Comparison of ENCODE assay signal across 21 cellular contexts in the genomic region with DNA sequence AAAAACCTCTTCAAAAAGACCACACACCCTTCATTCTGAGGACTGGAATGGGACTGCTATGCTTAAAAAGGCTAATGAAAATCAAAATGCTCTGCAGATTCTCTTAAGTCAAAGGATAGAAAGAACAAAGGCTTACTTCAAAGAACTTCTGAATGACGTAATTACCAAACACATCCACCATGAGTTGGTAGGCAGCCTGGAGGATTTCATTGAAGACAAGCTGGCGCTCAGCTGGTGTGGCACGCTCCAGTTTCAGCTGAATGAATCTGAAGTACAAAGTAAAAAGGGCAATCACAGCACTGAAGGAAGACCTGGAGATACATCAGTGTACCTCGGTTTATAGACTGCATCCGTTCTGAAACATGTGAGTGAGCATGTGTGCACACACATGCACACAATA. TPM values are rescaled to one million over a fixed set of nuclear protein-coding genes. Genes with fewer than 3 reads are reported as not detected.
DNase-seq lines count a peak whose midpoint lies in the region; ATAC-seq and TF ChIP-seq lines count a peak whose summit lies in the region.
"Had no signal": no experiment of that assay in that cellular context is flagged by ENCODE, and none has a peak within 500 bp of the region (broad histone marks: within the 10 kb centered on the region; RNA-seq: fewer than 3 reads in every experiment).

No MANE protein-coding gene starts in this region.

- no peak for TF ChIP-seq CTCF in progenitor cell of endocrine pancreas (IDR thresholded peaks at IDR 0.05; ENCODE audit: unreplicated experiment)
- TF ChIP-seq CTCF in WTC11 (IDR thresholded peaks at IDR 0.05) = no peak

- H3K27ac Mint-ChIP-seq in activated CD4-positive, alpha-beta T cell treated with anti-CD3 and anti-CD28 coated beads, Interleukin-2, amount 10 ng/mL, durations not matched to agents 24 days and 14 days = peak overlapping the region; percentile 15
- H3K27ac Mint-ChIP-seq in progenitor cell of endocrine pancreas = peak overlapping the region; percentile 88
- H3K27ac Mint-ChIP-seq in WTC11 = no peak overlapping the region; the same call in 1 of the 2 replicates

- H3K36me3 Mint-ChIP-seq in activated CD4-positive, alpha-beta T cell treated with anti-CD3 and anti-CD28 coated beads, Interleukin-2, amount 10 ng/mL, durations not matched to agents 24 days and 14 days (ENCODE audit: low read depth) = peaks cover 73% of the 10 kb centered on the region
- peaks cover 56% of the 10 kb centered on the region for H3K36me3 Mint-ChIP-seq in progenitor cell of endocrine pancreas (ENCODE audit: insufficient read depth)
- peaks cover 85% of the 10 kb centered on the region for H3K36me3 Mint-ChIP-seq in WTC11

- DNase-seq in activated CD4-positive, alpha-beta T cell treated with anti-CD3 and anti-CD28 coated beads, Interleukin-2, amount 10 ng/mL, durations not matched to agents 24 days and 14 days = no peak
- no peak for DNase-seq in activated CD4-positive, alpha-beta T cell treated with anti-CD3 and anti-CD28 coated beads for 4 hours
- DNase-seq in SK-MEL-5 (ENCODE audit: low read depth, low spot score) (peak; percentile 89), foreskin melanocyte (peak; percentile 93), progenitor cell of endocrine pancreas (ENCODE audit: low spot score, unreplicated experiment) (no peak), NCI-H446 treated with DMSO at 0.1 percent for 48 hours (lab: John Stamatoyannopoulos, UW) (no peak), NCI-H446 (lab: John Stamatoyannopoulos, UW) (no peak), WTC11 (ENCODE audit: low spot score) (no peak)
- DNase-seq: 8988T; activated CD4-positive, CD25-positive, alpha-beta regulatory T cell; AML-193; Caco-2; esophagus squamous epithelium; lower lobe of right lung; NCI-H526; occipital lobe; SK-N-SH; stimulated activated CD4-positive, alpha-beta T cell treated with anti-CD3 and anti-CD28 coated beads, Interleukin-4, amount 100 ng/mL, for 24 hours; stimulated activated naive CD8-positive, alpha-beta T cell treated with anti-CD3 and anti-CD28 coated beads, Interleukin-15, Interleukin-2, amounts not matched to agents 100 U/mL and 50 U/mL, for 24 hours; upper lobe of right lung had no signal

- CTCF ChIA-PET in WTC11 (lab: Charles Lee) = no interaction called here

- H3K9me3 Mint-ChIP-seq in activated CD4-positive, alpha-beta T cell treated with anti-CD3 and anti-CD28 coated beads, Interleukin-2, amount 10 ng/mL, durations not matched to agents 24 days and 14 days = no peaks in the 10 kb centered on the region
- no peaks in the 10 kb centered on the region for H3K9me3 Mint-ChIP-seq in progenitor cell of endocrine pancreas (ENCODE audit: low read depth)
- H3K9me3 Mint-ChIP-seq in WTC11 = no peaks in the 10 kb centered on the region

- no peak overlapping the region for H3K4me3 Mint-ChIP-seq in activated CD4-positive, alpha-beta T cell treated with anti-CD3 and anti-CD28 coated beads, Interleukin-2, amount 10 ng/mL, durations not matched to agents 24 days and 14 days
- H3K4me3 Mint-ChIP-seq in progenitor cell of endocrine pancreas (ENCODE audit: low read depth) (no peak overlapping the region), WTC11 (no peak overlapping the region)

- ATAC-seq in WTC11 = no peak
- ATAC-seq: gastroesophageal sphincter; lower lobe of right lung; stimulated activated naive CD8-positive, alpha-beta T cell treated with anti-CD3 and anti-CD28 coated beads, Interleukin-15, Interleukin-2, amounts not matched to agents 100 U/mL and 50 U/mL, for 24 hours; upper lobe of right lung had no signal

- in situ Hi-C loops in SK-MEL-5 (cut with HindIII; ENCODE audit: low pct_unique_long_range_greater_than_20kb, low sequenced_read_pairs) = no loop called here

- POLR2A ChIA-PET in WTC11 (lab: Charles Lee) = no interaction called here

- intact Hi-C loops in activated CD4-positive, alpha-beta T cell treated with anti-CD3 and anti-CD28 coated beads, Interleukin-2, amount 10 ng/mL, durations not matched to agents 24 days and 14 days (cut with micrococcal nuclease) = no loop called here

- H3K4me1 Mint-ChIP-seq in activated CD4-positive, alpha-beta T cell treated with anti-CD3 and anti-CD28 coated beads, Interleukin-2, amount 10 ng/mL, durations not matched to agents 24 days and 14 days = peaks cover 10% of the 10 kb centered on the region
- H3K4me1 Mint-ChIP-seq in progenitor cell of endocrine pancreas (ENCODE audit: low read depth) = peaks cover 14% of the 10 kb centered on the region
- no peaks in the 10 kb centered on the region for H3K4me1 Mint-ChIP-seq in WTC11

- no peaks in the 10 kb centered on the region for H3K27me3 Mint-ChIP-seq in activated CD4-positive, alpha-beta T cell treated with anti-CD3 and anti-CD28 coated beads, Interleukin-2, amount 10 ng/mL, durations not matched to agents 24 days and 14 days
- no peaks in the 10 kb centered on the region for H3K27me3 Mint-ChIP-seq in progenitor cell of endocrine pancreas
- H3K27me3 Mint-ChIP-seq in WTC11 (ENCODE audit: low read depth) = no peaks in the 10 kb centered on the region

TF ChIP-seq in WTC11, 78 proteins besides CTCF, POLR2A, EP300 and RAD21:
- TF ChIP-seq CBFB (CRISPR knock-in tag; IDR thresholded peaks at IDR 0.05; ENCODE audit: low read depth) (no peak), KAT7 (CRISPR knock-in tag; IDR thresholded peaks at IDR 0.05; ENCODE audit: borderline replicate concordance) (no peak), NR2C2 (CRISPR knock-in tag; IDR thresholded peaks at IDR 0.05) (no peak), ATF1 (CRISPR knock-in tag; IDR thresholded peaks at IDR 0.05) (no peak), FOXJ3 (CRISPR knock-in tag; IDR thresholded peaks at IDR 0.05; ENCODE audit: borderline replicate concordance) (no peak), ATF2 (CRISPR knock-in tag; IDR thresholded peaks at IDR 0.05; ENCODE audit: borderline replicate concordance, low read depth) (no peak), HMGA2 (CRISPR knock-in tag; IDR thresholded peaks at IDR 0.05) (no peak)
- TF ChIP-seq, protein P1, sequence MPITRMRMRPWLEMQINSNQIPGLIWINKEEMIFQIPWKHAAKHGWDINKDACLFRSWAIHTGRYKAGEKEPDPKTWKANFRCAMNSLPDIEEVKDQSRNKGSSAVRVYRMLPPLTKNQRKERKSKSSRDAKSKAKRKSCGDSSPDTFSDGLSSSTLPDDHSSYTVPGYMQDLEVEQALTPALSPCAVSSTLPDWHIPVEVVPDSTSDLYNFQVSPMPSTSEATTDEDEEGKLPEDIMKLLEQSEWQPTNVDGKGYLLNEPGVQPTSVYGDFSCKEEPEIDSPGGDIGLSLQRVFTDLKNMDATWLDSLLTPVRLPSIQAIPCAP (CRISPR knock-in tag; IDR thresholded peaks at IDR 0.05) = no peak
- TF ChIP-seq, protein P2, sequence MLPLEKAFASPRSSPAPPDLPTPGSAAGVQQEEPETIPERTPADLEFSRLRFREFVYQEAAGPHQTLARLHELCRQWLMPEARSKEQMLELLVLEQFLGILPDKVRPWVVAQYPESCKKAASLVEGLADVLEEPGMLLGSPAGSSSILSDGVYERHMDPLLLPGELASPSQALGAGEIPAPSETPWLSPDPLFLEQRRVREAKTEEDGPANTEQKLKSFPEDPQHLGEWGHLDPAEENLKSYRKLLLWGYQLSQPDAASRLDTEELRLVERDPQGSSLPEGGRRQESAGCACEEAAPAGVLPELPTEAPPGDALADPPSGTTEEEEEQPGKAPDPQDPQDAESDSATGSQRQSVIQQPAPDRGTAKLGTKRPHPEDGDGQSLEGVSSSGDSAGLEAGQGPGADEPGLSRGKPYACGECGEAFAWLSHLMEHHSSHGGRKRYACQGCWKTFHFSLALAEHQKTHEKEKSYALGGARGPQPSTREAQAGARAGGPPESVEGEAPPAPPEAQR (CRISPR knock-in tag; IDR thresholded peaks at IDR 0.05) = no peak
TF ChIP-seq in WTC11: peak in this region for 0.

RNA-seq across cellular contexts. Expression of gene SDC3, which starts 43.5 kb away (rescaled TPM):
- total RNA-seq in activated CD4-positive, alpha-beta T cell treated with anti-CD3 and anti-CD28 coated beads, Interleukin-2, amount 10 ng/mL, durations not matched to agents 24 days and 14 days = 0.33 and 0.44 TPM in 2 replicates
- 73.0 and 75.0 TPM in 2 replicates for total RNA-seq in SK-MEL-5 (2014; rRNA removed; shearing (Covaris generic))
- 283 and 346 TPM in 2 replicates for polyA plus RNA-seq in SK-MEL-5 (2015; cell fraction: cytosol; rRNA removed)
- polyA plus RNA-seq in SK-MEL-5 (2015; cell fraction: nucleus; rRNA removed) = 109 and 114 TPM in 2 replicates
- 33.7 and 38.3 TPM in 2 replicates for total RNA-seq in progenitor cell of endocrine pancreas
- 31.1 to 32.3 TPM (median 31.2 TPM) in 3 replicates for total RNA-seq in WTC11 (2021)

Comparison
In these comparisons a context has a peak if more than half of its experiments do, and no peak if none do; other contexts are left out.
1. DNase-seq: peak in SK-MEL-5 (single experiment) and foreskin melanocyte (single experiment); none in activated CD4-positive, alpha-beta T cell treated with anti-CD3 and anti-CD28 coated beads, Interleukin-2, amount 10 ng/mL, durations not matched to agents 24 days and 14 days (single experiment), activated CD4-positive, alpha-beta T cell treated with anti-CD3 and anti-CD28 coated beads for 4 hours (0 of 2), progenitor cell of endocrine pancreas (single experiment), NCI-H446 treated with DMSO at 0.1 percent for 48 hours (single experiment), NCI-H446 (0 of 2) and WTC11 (single experiment).
2. RNA of gene SDC3, which starts 43.5 kb away (total RNA-seq): 73.0 to 75.0 TPM in SK-MEL-5, 33.7 to 38.3 TPM in progenitor cell of endocrine pancreas and 31.1 to 32.3 TPM in WTC11; 0.33 to 0.44 TPM in activated CD4-positive, alpha-beta T cell treated with anti-CD3 and anti-CD28 coated beads, Interleukin-2, amount 10 ng/mL, durations not matched to agents 24 days and 14 days; every median in the first group is over 10 times any median in the second.